Comparison of ENCODE assay signal across 13 cellular contexts in the genomic region with DNA sequence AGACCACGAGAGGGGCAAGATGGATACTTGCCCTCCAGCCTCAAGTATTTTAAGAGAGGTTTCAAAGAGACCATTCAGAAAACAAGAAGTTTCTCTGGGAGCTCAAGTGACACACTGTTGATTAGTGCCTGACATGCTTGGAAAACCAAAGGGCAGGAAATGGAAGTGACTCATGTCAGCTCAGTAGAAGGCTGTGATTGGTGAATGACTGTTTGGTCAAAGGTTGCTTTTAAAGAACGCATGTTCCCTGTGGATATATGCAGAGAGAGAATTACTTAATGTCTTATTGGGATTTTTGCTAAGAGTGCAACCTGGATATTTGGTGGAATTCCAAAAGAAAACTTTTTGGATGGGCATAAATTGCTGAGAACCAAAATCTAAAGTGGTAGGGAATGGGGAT.
DNase-seq lines count a peak whose midpoint lies in the region; ATAC-seq and TF ChIP-seq lines count a peak whose summit lies in the region.
"Had no signal": no experiment of that assay in that cellular context is flagged by ENCODE, and none has a peak within 500 bp of the region (broad histone marks: within the 10 kb centered on the region; RNA-seq: fewer than 3 reads in every experiment).

No MANE protein-coding gene starts in this region.

- H3K9me3 ChIP-seq in GM23248 (ENCODE audit: low read depth) = no peaks in the 10 kb centered on the region
- H3K9me3 ChIP-seq: heart left ventricle had no signal

- no peaks in the 10 kb centered on the region for H4K20me1 ChIP-seq in GM23248 (ENCODE audit: insufficient read depth)

- no peaks in the 10 kb centered on the region for H3K9me2 ChIP-seq in GM23248 (ENCODE audit: insufficient read depth)

- ATAC-seq in HG03135 (IDR thresholded peaks at IDR 0.05; ENCODE audit: unreplicated experiment) (no peak), HG03565 (IDR thresholded peaks at IDR 0.05; ENCODE audit: unreplicated experiment) (no peak)
- ATAC-seq: heart left ventricle had no signal

- 20 to 27% methylated on average over 2 of the region's 2 CpGs for WGBS in GM23248 (ENCODE audit: low coverage in 1 of 2, low lambda C conversion rate in 2 of 2, missing lambda C conversion rate in 2 of 2), 2 experiments

- H3K79me2 ChIP-seq in GM23248 (ENCODE audit: insufficient read depth) = no peaks in the 10 kb centered on the region

- no peak overlapping the region for H3K4me3 ChIP-seq in GM23248
- no peak overlapping the region for H3K4me3 ChIP-seq in fibroblast of pulmonary artery (replicated peaks; ENCODE audit: low read depth, low read length)
- H3K4me3 ChIP-seq: heart left ventricle had no signal

- no peak overlapping the region for H3K4me2 ChIP-seq in GM23248 (ENCODE audit: unreplicated experiment)

- H3K27ac ChIP-seq in GM23248 = no peak overlapping the region
- H3K27ac ChIP-seq: heart left ventricle had no signal

- in situ Hi-C loops in GM23248 (cut with MboI) = no loop called here

- H3K36me3 ChIP-seq in GM23248 (ENCODE audit: low read depth) = no peaks in the 10 kb centered on the region
- H3K36me3 ChIP-seq: heart left ventricle had no signal

- H3K27me3 ChIP-seq in GM23248 (replicated peaks; ENCODE audit: insufficient read depth) = no peaks in the 10 kb centered on the region
- H3K27me3 ChIP-seq: heart left ventricle had no signal

- no peaks in the 10 kb centered on the region for H3K4me1 ChIP-seq in GM23248 (ENCODE audit: insufficient read depth)
- H3K4me1 ChIP-seq: heart left ventricle had no signal

- H2AFZ ChIP-seq in GM23248 = no peak overlapping the region

- no peak overlapping the region for H3K9ac ChIP-seq in GM23248

- DNase-seq in GM23248 = peak; percentile 9
- DNase-seq in RPMI7951 (ENCODE audit: low read depth) = peak; percentile 68
- DNase-seq in fibroblast of pulmonary artery (ENCODE audit: low read depth) = peak; percentile 51
- peak; percentile 92 for DNase-seq in renal cortical epithelial cell (ENCODE audit: low read depth)
- DNase-seq in stimulated activated CD4-positive, alpha-beta T cell treated with anti-CD3 and anti-CD28 coated beads, Interleukin-15, amount 100 ng/mL, for 24 hours = no peak
- DNase-seq in activated CD4-positive, alpha-beta T cell treated with anti-CD3 and anti-CD28 coated beads, Interleukin-2, amount 50 U/mL, for 48 hours = no peak
- DNase-seq: activated T-cell treated with anti-CD3 and anti-CD28 coated beads for 4 hours; COR-L47; heart left ventricle; NCI-H2029; stimulated activated naive CD4-positive, alpha-beta T cell had no signal

- no peaks in the 10 kb centered on the region for H3F3A ChIP-seq in GM23248 (ENCODE audit: insufficient read depth)

- TF ChIP-seq CTCF in fibroblast of pulmonary artery (IDR thresholded peaks at IDR 0.05; ENCODE audit: low read length, missing control alignments) = no peak

Comparison
In these comparisons a context has a peak if more than half of its experiments do, and no peak if none do; other contexts are left out.
1. DNase-seq: peak in GM23248 (single experiment), RPMI7951 (single experiment), fibroblast of pulmonary artery (single experiment) and renal cortical epithelial cell (single experiment); none in stimulated activated CD4-positive, alpha-beta T cell treated with anti-CD3 and anti-CD28 coated beads, Interleukin-15, amount 100 ng/mL, for 24 hours (single experiment) and activated CD4-positive, alpha-beta T cell treated with anti-CD3 and anti-CD28 coated beads, Interleukin-2, amount 50 U/mL, for 48 hours (0 of 2).